2 cellular contexts compared by ENCODE assay signal in genomic region chr6:111012143-111012452, GRCh38.
A peak's percentile ranks its signal among the peaks of the same experiment; 100 is the strongest.
TF ChIP-seq lines count a peak whose summit lies in the region.

No MANE protein-coding gene starts in this region.

TF ChIP-seq in HepG2, 621 proteins besides CTCF, POLR2A, EP300 and RAD21:
- TF ChIP-seq BRD4 (CRISPR knock-in tag; IDR thresholded peaks at IDR 0.05) (no peak), ZNF530 (CRISPR knock-in tag; IDR thresholded peaks at IDR 0.05; ENCODE audit: low read depth) (no peak), ZNF609 (CRISPR knock-in tag; IDR thresholded peaks at IDR 0.05; ENCODE audit: borderline replicate concordance) (no peak)

TF ChIP-seq in K562, 482 proteins besides CTCF, POLR2A, EP300 and RAD21:
- TF ChIP-seq ARID1B (IDR thresholded peaks at IDR 0.05) (no peak), ZNF121 (CRISPR knock-in tag; conservative IDR thresholded peaks at IDR 0.05) (peak; percentile 69)
TF ChIP-seq in K562: peak in this region for 1.
